Comparison of ENCODE assay signal across 22 cellular contexts in genomic region chr11:128213461-128213860, GRCh38.
DNase-seq lines count a peak whose midpoint lies in the region; ATAC-seq, FAIRE-seq and TF ChIP-seq lines count a peak whose summit lies in the region.
"Had no signal": no experiment of that assay in that cellular context is flagged by ENCODE, and none has a peak within 500 bp of the region (broad histone marks: within the 10 kb centered on the region; RNA-seq: fewer than 3 reads in every experiment).

No MANE protein-coding gene starts in this region.

- H3K9me3 ChIP-seq in Caco-2 (peaks cover 18% of the 10 kb centered on the region; the same call in 1 of the 2 replicates), K562 (replicated peaks; ENCODE audit: control insufficient read depth, insufficient read depth, low read depth, low read length) (peaks cover 2% of the 10 kb centered on the region; the same call in 1 of the 2 replicates), sigmoid colon (no peaks in the 10 kb centered on the region)

- no TSS peak for BruUV-seq in Caco-2 (replicated peaks; lab: Mats Ljungman, UMichigan)
- no TSS peak for BruUV-seq in K562 (replicated peaks; lab: Mats Ljungman, UMichigan)

- peaks cover 50% of the 10 kb centered on the region for H3K9me3 Mint-ChIP-seq in Caco-2 (ENCODE audit: unreplicated experiment)
- H3K9me3 Mint-ChIP-seq: CD4-positive, alpha-beta T cell; CD8-positive, alpha-beta T cell had no signal

- ATAC-seq in K562 (no peak), GM21515 (IDR thresholded peaks at IDR 0.05; ENCODE audit: unreplicated experiment) (no peak)
- ATAC-seq: CD8-positive, alpha-beta T cell; GM12878 had no signal

- CTCF ChIA-PET in Caco-2 (lab: Charles Lee), result interaction anchor here (1.2 kb wide), 1 partner anchor 41 kb away, joined by 5 read pairs; no protein-coding TSS in a partner anchor
- CTCF ChIA-PET in K562 (lab: Yijun Ruan, JAX; ENCODE audit: low intra/inter-chr PET ratio), result no interaction called here

- H4K20me1 ChIP-seq in K562 (replicated peaks; ENCODE audit: control insufficient read depth, insufficient read depth, low read length), result no peaks in the 10 kb centered on the region
- H4K20me1 ChIP-seq: BLaER1 treated with 17β-estradiol and CSF1 and Interleukin-3, amounts not matched to agents 10 nM and 100 nM had no signal

- no peak for FAIRE-seq in K562 (lab: Jason Lieb, UNC)
- FAIRE-seq: A204.1, GM12878, GM12892, GM18507 had no signal

- WGBS in K562 (ENCODE audit: insufficient coverage, low coverage, missing lambda C conversion rate), result 0% methylated on average over 1 of the region's 1 CpG
- WGBS in sigmoid colon, 2 donors, result 80 to 82% methylated on average over 1 of the region's 1 CpG

- no peak for TF ChIP-seq EP300 in Ishikawa (IDR thresholded peaks at IDR 0.05; ENCODE audit: borderline replicate concordance)
- no peak for TF ChIP-seq EP300 in K562 (IDR thresholded peaks at IDR 0.05; ENCODE audit: low read length)
- TF ChIP-seq EP300 in sigmoid colon (IDR thresholded peaks at IDR 0.05), result no peak

- no peaks in the 10 kb centered on the region for H3K27me3 ChIP-seq in Caco-2 (replicated peaks; ENCODE audit: control insufficient read depth, insufficient read depth, low read length)
- H3K27me3 ChIP-seq in K562 (ENCODE audit: control insufficient read depth in 2 of 2, insufficient read depth in 2 of 2, low read length in 2 of 2), result no peaks in the 10 kb centered on the region
- no peaks in the 10 kb centered on the region for H3K27me3 ChIP-seq in sigmoid colon
- H3K27me3 ChIP-seq: BLaER1 treated with 17β-estradiol and CSF1 and Interleukin-3, amounts not matched to agents 10 nM and 100 nM had no signal

- TF ChIP-seq RAD21 in Ishikawa (IDR thresholded peaks at IDR 0.05; ENCODE audit: low read depth) (no peak), K562 (CRISPR knock-in tag; conservative IDR thresholded peaks at IDR 0.05 in 1 of 2, IDR thresholded peaks at IDR 0.05 in 1 of 2) (no peak)

- no peaks in the 10 kb centered on the region for H3K79me2 ChIP-seq in K562 (ENCODE audit: control insufficient read depth, insufficient read depth, low read length)

- in situ Hi-C loops in K562 (cut with MboI), result no loop called here

- H3K27ac Mint-ChIP-seq in Caco-2 (ENCODE audit: unreplicated experiment), result peak overlapping the region; percentile 39
- H3K27ac Mint-ChIP-seq: CD4-positive, alpha-beta T cell; CD8-positive, alpha-beta T cell had no signal

- no peak overlapping the region for H3K4me3 Mint-ChIP-seq in Caco-2 (ENCODE audit: unreplicated experiment)
- H3K4me3 Mint-ChIP-seq: CD4-positive, alpha-beta T cell; CD8-positive, alpha-beta T cell had no signal

- H3K36me3 ChIP-seq in Caco-2 (ENCODE audit: control insufficient read depth, insufficient read depth, low read length) (no peaks in the 10 kb centered on the region), K562 (ENCODE audit: control insufficient read depth, insufficient read depth, low read length) (no peaks in the 10 kb centered on the region), sigmoid colon (no peaks in the 10 kb centered on the region)
- H3K36me3 ChIP-seq: BLaER1 treated with 17β-estradiol and CSF1 and Interleukin-3, amounts not matched to agents 10 nM and 100 nM had no signal

- DNase-seq in Caco-2 (no peak), K562 (ENCODE audit: extremely low read depth in 1 of 4, low spot score in 3 of 4) (no peak), sigmoid colon (no peak)
- DNase-seq: 8988T; ACHN; CD4-positive, alpha-beta T cell; CD8-positive, alpha-beta T cell; DMS 273 treated with DMSO at 0.1 percent for 48 hours; DMS153; DMS53; DMS79; DND-41; EL; GDM1 had no signal

- TF ChIP-seq CTCF in Caco-2 (IDR thresholded peaks at IDR 0.05; ENCODE audit: insufficient read depth in 1 of 2, low read depth in 1 of 2, low read length in 1 of 2, severe bottlenecking in 1 of 2, unreplicated experiment in 1 of 2), result no peak
- TF ChIP-seq CTCF in K562 (IDR thresholded peaks at IDR 0.05 in 2 of 3, conservative IDR thresholded peaks at IDR 0.05 in 1 of 3; ENCODE audit: insufficient read depth in 2 of 3, low read depth in 1 of 3, low read length in 3 of 3), result no peak
- no peak for TF ChIP-seq CTCF in sigmoid colon (IDR thresholded peaks at IDR 0.05)

- no peak overlapping the region for H2AFZ ChIP-seq in K562 (ENCODE audit: low read depth, low read length)

- no peak overlapping the region for H3K9ac ChIP-seq in K562 (ENCODE audit: insufficient read depth in 1 of 2, low read depth in 2 of 2, low read length in 2 of 2)
- H3K9ac ChIP-seq: BLaER1 treated with 17β-estradiol and CSF1 and Interleukin-3, amounts not matched to agents 10 nM and 100 nM had no signal

- H3K4me3 ChIP-seq in Caco-2 (ENCODE audit: low read depth, low read length), result no peak overlapping the region
- H3K4me3 ChIP-seq in K562, result no peak overlapping the region
- no peak overlapping the region for H3K4me3 ChIP-seq in sigmoid colon
- H3K4me3 ChIP-seq: BLaER1 treated with 17β-estradiol and CSF1 and Interleukin-3, amounts not matched to agents 10 nM and 100 nM; GM12878 had no signal

- no peaks in the 10 kb centered on the region for H3K36me3 Mint-ChIP-seq in Caco-2 (ENCODE audit: insufficient read depth, unreplicated experiment)
- H3K36me3 Mint-ChIP-seq: CD8-positive, alpha-beta T cell had no signal

- H3K9me1 ChIP-seq in K562 (ENCODE audit: control insufficient read depth, insufficient read depth, low read length), result no peaks in the 10 kb centered on the region

- TF ChIP-seq POLR2A in K562 (conservative IDR thresholded peaks at IDR 0.05) (no peak), sigmoid colon (IDR thresholded peaks at IDR 0.05) (no peak)

- H3K4me2 ChIP-seq in K562 (ENCODE audit: insufficient read depth, low read length), result no peak overlapping the region
- H3K4me2 ChIP-seq: BLaER1 treated with 17β-estradiol and CSF1 and Interleukin-3, amounts not matched to agents 10 nM and 100 nM had no signal

- H3K27me3 Mint-ChIP-seq in Caco-2 (ENCODE audit: insufficient read depth, unreplicated experiment), result no peaks in the 10 kb centered on the region
- H3K27me3 Mint-ChIP-seq: CD4-positive, alpha-beta T cell had no signal

- H3K4me1 Mint-ChIP-seq in Caco-2 (ENCODE audit: low read depth, unreplicated experiment), result peaks cover 21% of the 10 kb centered on the region

- H3K4me1 ChIP-seq in Caco-2 (peaks cover 40% of the 10 kb centered on the region), K562 (replicated peaks in 1 of 2; ENCODE audit: control insufficient read depth in 2 of 2, insufficient read depth in 2 of 2, low read length in 2 of 2) (no peaks in the 10 kb centered on the region), sigmoid colon (peaks cover 0 to 30% (median 26%) of the 10 kb centered on the region in 4 donors)
- H3K4me1 ChIP-seq: BLaER1 treated with 17β-estradiol and CSF1 and Interleukin-3, amounts not matched to agents 10 nM and 100 nM had no signal

- no peak overlapping the region for H3K27ac ChIP-seq in K562 (ENCODE audit: extremely low read depth, low read depth, low read length)
- H3K27ac ChIP-seq in sigmoid colon, result no peak overlapping the region
- H3K27ac ChIP-seq: BLaER1 treated with 17β-estradiol and CSF1 and Interleukin-3, amounts not matched to agents 10 nM and 100 nM; C4-2B had no signal

- POLR2A ChIA-PET in Caco-2 (lab: Charles Lee), result no interaction called here
- POLR2A ChIA-PET in K562 (lab: Yijun Ruan, JAX), result no interaction called here

- intact Hi-C loops in Caco-2 (cut with micrococcal nuclease; ENCODE audit: unreplicated experiment), result no loop called here
- intact Hi-C loops in K562 (cut with micrococcal nuclease), result no loop called here
- intact Hi-C loops in sigmoid colon (cut with DNase I), result no loop called here

TF ChIP-seq in Ishikawa, 13 proteins besides CTCF, POLR2A, EP300 and RAD21:
- no peak for TF ChIP-seq FOXM1 (IDR thresholded peaks at IDR 0.05; ENCODE audit: borderline replicate concordance, low read depth)
- 0 out of 2 replicates have a peak, but pooled peaks have one; percentile 18 for TF ChIP-seq NFIC (IDR thresholded peaks at IDR 0.05)
- TF ChIP-seq ZBTB7A (IDR thresholded peaks at IDR 0.05; ENCODE audit: low read depth), result no peak

TF ChIP-seq in K562, 482 proteins besides CTCF, POLR2A, EP300 and RAD21:
- TF ChIP-seq KLF6 (CRISPR knock-in tag; IDR thresholded peaks at IDR 0.05; ENCODE audit: borderline replicate concordance) (no peak), NFIX (CRISPR knock-in tag; IDR thresholded peaks at IDR 0.05; ENCODE audit: low read depth) (peak; percentile 58; the same call in 1 of the 2 replicates), NFIC (IDR thresholded peaks at IDR 0.05) (peak; percentile 67), BHLHE40 (IDR thresholded peaks at IDR 0.05; ENCODE audit: low read length) (no peak), KAT8 (IDR thresholded peaks at IDR 0.05; ENCODE audit: low read depth) (no peak), PPARD (CRISPR knock-in tag; IDR thresholded peaks at IDR 0.05) (no peak)
